In the genomic region with DNA sequence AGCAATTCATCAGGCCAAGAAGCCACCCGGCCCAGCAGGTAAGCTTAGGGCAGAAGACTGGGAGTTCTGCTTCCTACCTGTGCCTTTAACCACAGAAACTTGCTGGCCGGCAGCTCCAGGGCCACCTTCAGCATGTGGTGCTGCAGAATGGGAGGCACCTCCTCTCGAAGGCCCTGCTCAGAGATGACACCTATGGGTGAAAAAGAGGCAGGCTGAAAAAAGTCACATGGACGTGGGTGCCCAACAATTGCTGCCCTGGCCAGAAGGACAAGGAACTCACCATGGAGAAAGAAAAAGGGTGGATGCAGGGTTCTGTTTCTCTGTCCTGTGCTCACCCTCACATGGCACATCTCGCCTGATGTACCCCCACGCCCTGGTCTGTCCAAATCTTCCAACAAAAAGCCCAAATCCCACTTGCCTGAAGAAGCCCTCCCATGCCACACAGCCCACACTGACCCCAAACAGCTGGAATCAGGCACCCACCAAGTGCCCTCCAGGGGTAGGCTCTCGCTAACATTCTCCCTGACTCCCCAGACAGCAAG, we compare ENCODE assay signal across 1 cellular context.
TF ChIP-seq lines count a peak whose summit lies in the region.

No MANE protein-coding gene starts in this region.

TF ChIP-seq in IMR-90, 13 proteins besides CTCF, POLR2A, EP300 and RAD21 (continued from another document):
- TF ChIP-seq, protein P1, sequence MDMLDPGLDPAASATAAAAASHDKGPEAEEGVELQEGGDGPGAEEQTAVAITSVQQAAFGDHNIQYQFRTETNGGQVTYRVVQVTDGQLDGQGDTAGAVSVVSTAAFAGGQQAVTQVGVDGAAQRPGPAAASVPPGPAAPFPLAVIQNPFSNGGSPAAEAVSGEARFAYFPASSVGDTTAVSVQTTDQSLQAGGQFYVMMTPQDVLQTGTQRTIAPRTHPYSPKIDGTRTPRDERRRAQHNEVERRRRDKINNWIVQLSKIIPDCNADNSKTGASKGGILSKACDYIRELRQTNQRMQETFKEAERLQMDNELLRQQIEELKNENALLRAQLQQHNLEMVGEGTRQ (IDR thresholded peaks at IDR 0.05; ENCODE audit: low read depth, low read length), result no peak
- no peak for TF ChIP-seq BHLHE40 (IDR thresholded peaks at IDR 0.05; ENCODE audit: low read depth, low read length)
- no peak for TF ChIP-seq RFX5 (IDR thresholded peaks at IDR 0.05; ENCODE audit: low read depth, low read length)
- no peak for TF ChIP-seq CHD1 (IDR thresholded peaks at IDR 0.05; ENCODE audit: low read depth, low read length)
- TF ChIP-seq MAFK (IDR thresholded peaks at IDR 0.05; ENCODE audit: low read depth, low read length), result no peak
- TF ChIP-seq FOS (IDR thresholded peaks at IDR 0.05; ENCODE audit: low read depth, low read length), result no peak
- TF ChIP-seq MXI1 (IDR thresholded peaks at IDR 0.05; ENCODE audit: borderline replicate concordance, low read depth, low read length), result no peak
